ENCODE assay signal across 9 cellular contexts in the genomic region with DNA sequence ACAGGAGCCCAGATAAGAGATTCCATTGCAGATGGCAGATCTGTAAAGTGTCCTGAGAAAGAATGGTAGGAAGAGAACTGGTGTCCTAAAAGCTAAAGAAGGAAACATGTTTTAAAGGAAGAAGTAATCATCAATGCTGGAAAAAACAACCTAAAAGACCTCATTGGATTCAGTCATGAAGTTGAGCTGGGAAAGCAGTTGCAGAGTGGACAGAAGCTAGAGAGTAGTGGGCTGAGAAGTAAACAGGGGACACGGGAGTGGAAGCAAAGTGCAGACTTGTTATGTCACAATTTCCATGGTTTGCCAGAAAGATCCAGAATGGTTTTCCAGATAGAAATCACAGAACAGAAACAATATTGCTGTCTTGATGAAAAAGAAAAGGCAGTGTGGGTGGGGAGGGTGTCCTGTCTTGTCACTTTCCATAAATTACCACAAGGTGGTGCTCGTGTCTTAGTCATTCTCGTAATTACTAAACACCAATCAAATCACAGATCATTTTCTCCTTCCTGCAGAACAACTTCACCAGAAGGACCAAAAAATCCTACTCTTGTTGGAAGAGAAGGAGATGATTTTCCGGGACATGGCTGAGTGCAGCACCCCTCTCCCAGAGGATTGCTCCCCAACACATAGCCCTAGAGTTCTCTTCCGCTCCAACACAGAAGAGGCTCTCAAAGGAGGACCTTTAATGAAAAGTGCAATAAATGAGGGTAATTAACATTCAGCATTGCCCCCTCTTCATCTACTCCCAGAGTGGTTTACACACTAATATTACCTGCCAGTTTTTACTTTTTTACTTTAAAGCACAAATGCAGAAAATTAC.
DNase-seq lines count a peak whose midpoint lies in the region; ATAC-seq and TF ChIP-seq lines count a peak whose summit lies in the region.
"Had no signal": no experiment of that assay in that cellular context is flagged by ENCODE, and none has a peak within 500 bp of the region (broad histone marks: within the 10 kb centered on the region; RNA-seq: fewer than 3 reads in every experiment).

No MANE protein-coding gene starts in this region.

- H3K27me3 Mint-ChIP-seq in T-helper 1 cell treated with Interleukin-12 subunit alpha and Interleukin-12 subunit beta and Interleukin-4 antibody, amounts not matched to agents 30 μg/mL and 1 μg/mL, for 36 hours (ENCODE audit: low read depth) = no peaks in the 10 kb centered on the region

- peaks cover 10 to 34% (median 16%) of the 10 kb centered on the region in 4 donors for H3K4me1 ChIP-seq in upper lobe of left lung
- H3K4me1 ChIP-seq: BLaER1 had no signal

- peaks cover 18% of the 10 kb centered on the region for H3K9me3 Mint-ChIP-seq in T-helper 1 cell treated with Interleukin-12 subunit alpha and Interleukin-12 subunit beta and Interleukin-4 antibody, amounts not matched to agents 30 μg/mL and 1 μg/mL, for 36 hours

- H3K4me1 Mint-ChIP-seq in T-helper 1 cell treated with Interleukin-12 subunit alpha and Interleukin-12 subunit beta and Interleukin-4 antibody, amounts not matched to agents 30 μg/mL and 1 μg/mL, for 36 hours (ENCODE audit: low read depth) = peaks cover 11% of the 10 kb centered on the region

- H3K36me3 Mint-ChIP-seq in T-helper 1 cell treated with Interleukin-12 subunit alpha and Interleukin-12 subunit beta and Interleukin-4 antibody, amounts not matched to agents 30 μg/mL and 1 μg/mL, for 36 hours (ENCODE audit: low read depth) = peaks cover 59% of the 10 kb centered on the region

- peak; percentile 71 to 78 for ATAC-seq in upper lobe of left lung (ENCODE audit: low FRiP score in 2 of 2)

- peaks cover 0 to 8% (median 1%) of the 10 kb centered on the region in 4 donors for H3K9me3 ChIP-seq in upper lobe of left lung

- peak; percentile 55 for DNase-seq in NCI-H2196 (lab: John Stamatoyannopoulos, UW; ENCODE audit: unreplicated experiment)
- no peak for DNase-seq in NCI-H2196 treated with DMSO at 0.1 percent for 48 hours (lab: John Stamatoyannopoulos, UW; ENCODE audit: unreplicated experiment)
- peak; percentile 72 for DNase-seq in HEK293T (ENCODE audit: extremely low spot score)
- DNase-seq in NCI-H1417 treated with DMSO at 0.1 percent for 48 hours (lab: John Stamatoyannopoulos, UW) = peak; percentile 5
- peak; percentile 57 to 73 for DNase-seq in dermis microvascular lymphatic vessel endothelial cell (ENCODE audit: low read depth in 2 of 2)
- peak; percentile 72 to 74 for DNase-seq in lung microvascular endothelial cell (ENCODE audit: low read depth in 2 of 2)
- no peak for DNase-seq in upper lobe of left lung

- H3K36me3 ChIP-seq in upper lobe of left lung = peaks cover 64 to 98% (median 78%) of the 10 kb centered on the region in 4 donors

- peak overlapping the region in 2 of 4 donors; percentile 77 to 80 for H3K27ac ChIP-seq in upper lobe of left lung
- H3K27ac ChIP-seq: BLaER1 had no signal

- 40 to 42% methylated on average over 5 of the region's 5 CpGs for WGBS in upper lobe of left lung, 2 donors

- no peaks in the 10 kb centered on the region for H3K27me3 ChIP-seq in upper lobe of left lung
- H3K27me3 ChIP-seq: BLaER1 had no signal

- POLR2A ChIA-PET in HEK293T (lab: Yijun Ruan, JAX) = no interaction called here

- CTCF ChIA-PET in HEK293T (lab: Yijun Ruan, JAX) = interaction anchor here (0.6 to 2.8 kb wide), 14 partner anchors 8 to 326 kb away, joined by 3 to 20 read pairs (median 3); no protein-coding TSS in a partner anchor

- no peak for TF ChIP-seq EP300 in upper lobe of left lung (IDR thresholded peaks at IDR 0.05)

- TF ChIP-seq CTCF in upper lobe of left lung (IDR thresholded peaks at IDR 0.05) = peak; percentile 60 to 85 (median 76)

- peak overlapping the region; percentile 3 for H3K27ac Mint-ChIP-seq in T-helper 1 cell treated with Interleukin-12 subunit alpha and Interleukin-12 subunit beta and Interleukin-4 antibody, amounts not matched to agents 30 μg/mL and 1 μg/mL, for 36 hours

- no peak overlapping the region for H3K4me3 Mint-ChIP-seq in T-helper 1 cell treated with Interleukin-12 subunit alpha and Interleukin-12 subunit beta and Interleukin-4 antibody, amounts not matched to agents 30 μg/mL and 1 μg/mL, for 36 hours

- no peak overlapping the region for H3K4me3 ChIP-seq in upper lobe of left lung
- H3K4me3 ChIP-seq: BLaER1 had no signal

- no peak for TF ChIP-seq POLR2A in upper lobe of left lung (IDR thresholded peaks at IDR 0.05)

TF ChIP-seq in HEK293T, 16 proteins besides CTCF, POLR2A, EP300 and RAD21:
- TF ChIP-seq FOXM1 (IDR thresholded peaks at IDR 0.05; ENCODE audit: borderline replicate concordance) (no peak), CTBP1 (IDR thresholded peaks at IDR 0.05; ENCODE audit: borderline replicate concordance) (no peak), ARNT (IDR thresholded peaks at IDR 0.05) (no peak), ELF4 (IDR thresholded peaks at IDR 0.05) (no peak), L3MBTL2 (conservative IDR thresholded peaks at IDR 0.05) (no peak), BHLHE40 (IDR thresholded peaks at IDR 0.05; ENCODE audit: borderline replicate concordance) (no peak), HDGF (IDR thresholded peaks at IDR 0.05; ENCODE audit: borderline replicate concordance) (no peak), TARDBP (IDR thresholded peaks at IDR 0.05) (no peak), ZNF384 (IDR thresholded peaks at IDR 0.05) (no peak), FOXK2 (IDR thresholded peaks at IDR 0.05) (no peak), SUZ12 (IDR thresholded peaks at IDR 0.05) (no peak), LEF1 (IDR thresholded peaks at IDR 0.05; ENCODE audit: borderline replicate concordance) (no peak), NFRKB (IDR thresholded peaks at IDR 0.05) (no peak), SP1 (IDR thresholded peaks at IDR 0.05) (no peak), FOXA1 (IDR thresholded peaks at IDR 0.05) (no peak)
- TF ChIP-seq, protein P1, sequence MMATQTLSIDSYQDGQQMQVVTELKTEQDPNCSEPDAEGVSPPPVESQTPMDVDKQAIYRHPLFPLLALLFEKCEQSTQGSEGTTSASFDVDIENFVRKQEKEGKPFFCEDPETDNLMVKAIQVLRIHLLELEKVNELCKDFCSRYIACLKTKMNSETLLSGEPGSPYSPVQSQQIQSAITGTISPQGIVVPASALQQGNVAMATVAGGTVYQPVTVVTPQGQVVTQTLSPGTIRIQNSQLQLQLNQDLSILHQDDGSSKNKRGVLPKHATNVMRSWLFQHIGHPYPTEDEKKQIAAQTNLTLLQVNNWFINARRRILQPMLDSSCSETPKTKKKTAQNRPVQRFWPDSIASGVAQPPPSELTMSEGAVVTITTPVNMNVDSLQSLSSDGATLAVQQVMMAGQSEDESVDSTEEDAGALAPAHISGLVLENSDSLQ (IDR thresholded peaks at IDR 0.05) = no peak

Comparison
In these comparisons a context has a peak if more than half of its experiments do, and no peak if none do; other contexts are left out.
1. DNase-seq: peak in NCI-H2196 (single experiment), HEK293T (single experiment), NCI-H1417 treated with DMSO at 0.1 percent for 48 hours (single experiment), dermis microvascular lymphatic vessel endothelial cell (2 of 2) and lung microvascular endothelial cell (2 of 2); none in NCI-H2196 treated with DMSO at 0.1 percent for 48 hours (single experiment) and upper lobe of left lung (0 of 2).